In the genomic region with DNA sequence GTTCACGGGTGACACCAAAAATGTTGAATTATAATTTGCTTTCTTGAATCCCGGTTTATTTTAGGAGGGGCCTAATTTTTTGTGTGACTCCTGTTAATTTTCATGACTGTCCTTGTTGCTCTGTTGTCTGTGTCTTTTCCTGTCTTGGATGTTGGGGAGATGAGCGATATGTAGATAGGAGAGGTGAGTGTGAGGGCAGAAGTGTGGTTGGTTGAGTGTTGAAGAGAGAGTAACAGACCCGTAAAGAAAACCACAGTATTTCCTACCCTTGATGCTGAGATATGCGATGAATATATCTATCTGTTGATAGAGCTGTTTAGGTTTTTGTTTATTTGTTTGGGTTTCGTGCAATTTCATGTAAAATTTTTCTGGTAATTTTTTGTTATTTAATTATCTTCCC, we compare ENCODE assay signal across 21 cellular contexts.
A peak's percentile ranks its signal among the peaks of the same experiment; 100 is the strongest.
DNase-seq lines count a peak whose midpoint lies in the region; ATAC-seq and TF ChIP-seq lines count a peak whose summit lies in the region.
"Had no signal": no experiment of that assay in that cellular context is flagged by ENCODE, and none has a peak within 500 bp of the region (broad histone marks: within the 10 kb centered on the region; RNA-seq: fewer than 3 reads in every experiment).

No MANE protein-coding gene starts in this region.

- TF ChIP-seq CTCF in activated CD8-positive, alpha-beta T cell treated with anti-CD3 and anti-CD28 coated beads for 36 hours (IDR thresholded peaks at IDR 0.05): no peak
- TF ChIP-seq CTCF in glutamatergic neuron (IDR thresholded peaks at IDR 0.05; ENCODE audit: partially characterized antibody, unreplicated experiment) (no peak), RWPE1 (conservative IDR thresholded peaks at IDR 0.05; ENCODE audit: low read depth) (no peak)

- H3K27ac Mint-ChIP-seq in activated CD8-positive, alpha-beta T cell treated with anti-CD3 and anti-CD28 coated beads, Interleukin-2, amount 10 ng/mL, durations not matched to agents 7 days and 5 days: no peak overlapping the region
- no peak overlapping the region for H3K27ac Mint-ChIP-seq in activated CD8-positive, alpha-beta T cell treated with anti-CD3 and anti-CD28 coated beads for 36 hours
- no peak overlapping the region for H3K27ac Mint-ChIP-seq in stimulated activated naive CD8-positive, alpha-beta T cell treated with anti-CD3 and anti-CD28 coated beads, Interleukin-15, amount 100 ng/mL, for 72 hours
- H3K27ac Mint-ChIP-seq in glutamatergic neuron (ENCODE audit: unreplicated experiment): peak overlapping the region; percentile 7
- H3K27ac Mint-ChIP-seq: B cell; CD8-positive, alpha-beta T cell; HFFc6 had no signal

- H3K4me1 Mint-ChIP-seq in activated CD8-positive, alpha-beta T cell treated with anti-CD3 and anti-CD28 coated beads, Interleukin-2, amount 10 ng/mL, durations not matched to agents 7 days and 5 days (ENCODE audit: low read depth): peaks cover 6% of the 10 kb centered on the region
- H3K4me1 Mint-ChIP-seq in activated CD8-positive, alpha-beta T cell treated with anti-CD3 and anti-CD28 coated beads for 36 hours (ENCODE audit: low read depth): no peaks in the 10 kb centered on the region
- no peaks in the 10 kb centered on the region for H3K4me1 Mint-ChIP-seq in stimulated activated naive CD8-positive, alpha-beta T cell treated with anti-CD3 and anti-CD28 coated beads, Interleukin-15, amount 100 ng/mL, for 72 hours
- peaks cover 15% of the 10 kb centered on the region for H3K4me1 Mint-ChIP-seq in glutamatergic neuron (ENCODE audit: low read depth, unreplicated experiment)
- H3K4me1 Mint-ChIP-seq: B cell; CD4-positive, CD25-positive, alpha-beta regulatory T cell had no signal

- no peak overlapping the region for H3K4me3 Mint-ChIP-seq in activated CD8-positive, alpha-beta T cell treated with anti-CD3 and anti-CD28 coated beads, Interleukin-2, amount 10 ng/mL, durations not matched to agents 7 days and 5 days
- H3K4me3 Mint-ChIP-seq in activated CD8-positive, alpha-beta T cell treated with anti-CD3 and anti-CD28 coated beads for 36 hours: no peak overlapping the region
- no peak overlapping the region for H3K4me3 Mint-ChIP-seq in stimulated activated naive CD8-positive, alpha-beta T cell treated with anti-CD3 and anti-CD28 coated beads, Interleukin-15, amount 100 ng/mL, for 72 hours
- H3K4me3 Mint-ChIP-seq in glutamatergic neuron (ENCODE audit: unreplicated experiment): no peak overlapping the region
- H3K4me3 Mint-ChIP-seq: B cell; CD4-positive, CD25-positive, alpha-beta regulatory T cell; CD8-positive, alpha-beta T cell; HFFc6 had no signal

- H3K36me3 Mint-ChIP-seq in activated CD8-positive, alpha-beta T cell treated with anti-CD3 and anti-CD28 coated beads, Interleukin-2, amount 10 ng/mL, durations not matched to agents 7 days and 5 days (ENCODE audit: low read depth): no peaks in the 10 kb centered on the region
- no peaks in the 10 kb centered on the region for H3K36me3 Mint-ChIP-seq in activated CD8-positive, alpha-beta T cell treated with anti-CD3 and anti-CD28 coated beads for 36 hours (ENCODE audit: low read depth)
- H3K36me3 Mint-ChIP-seq in glutamatergic neuron (ENCODE audit: unreplicated experiment): peaks cover 4% of the 10 kb centered on the region
- H3K36me3 Mint-ChIP-seq: CD4-positive, CD25-positive, alpha-beta regulatory T cell; CD8-positive, alpha-beta T cell had no signal

- H3K27ac ChIP-seq in RWPE1: no peak overlapping the region
- H3K27ac ChIP-seq: 22Rv1, BLaER1, C4-2B had no signal

- intact Hi-C loops in activated CD8-positive, alpha-beta T cell treated with anti-CD3 and anti-CD28 coated beads for 36 hours (cut with micrococcal nuclease): no loop called here
- intact Hi-C loops in sciatic nerve (cut with DNase I): no loop called here

- peak; percentile 24 for DNase-seq in activated CD8-positive, alpha-beta T cell treated with anti-CD3 and anti-CD28 coated beads, Interleukin-2, amount 10 ng/mL, durations not matched to agents 7 days and 5 days
- no peak for DNase-seq in activated CD8-positive, alpha-beta T cell treated with anti-CD3 and anti-CD28 coated beads for 36 hours
- no peak for DNase-seq in stimulated activated naive CD8-positive, alpha-beta T cell treated with anti-CD3 and anti-CD28 coated beads, Interleukin-15, amount 100 ng/mL, for 72 hours
- no peak for DNase-seq in stimulated activated naive CD8-positive, alpha-beta T cell treated with anti-CD3 and anti-CD28 coated beads, Interleukin-15, Interleukin-2, amounts not matched to agents 100 U/mL and 50 U/mL, for 24 hours
- DNase-seq in glutamatergic neuron: no peak
- no peak for DNase-seq in RWPE1 (ENCODE audit: low spot score)
- DNase-seq in sciatic nerve (ENCODE audit: low spot score): no peak
- DNase-seq: CD4-positive, CD25-positive, alpha-beta regulatory T cell; CD8-positive, alpha-beta T cell; DMS 273 treated with DMSO at 0.1 percent for 48 hours; DMS79; EL; GDM1; GOT3; HFFc6 had no signal

- POLR2A ChIA-PET in activated CD8-positive, alpha-beta T cell treated with anti-CD3 and anti-CD28 coated beads, Interleukin-2, amount 10 ng/mL, durations not matched to agents 7 days and 5 days (lab: Charles Lee): no interaction called here
- POLR2A ChIA-PET in activated CD8-positive, alpha-beta T cell treated with anti-CD3 and anti-CD28 coated beads for 36 hours (lab: Charles Lee): no interaction called here
- POLR2A ChIA-PET in RWPE1 (lab: Yijun Ruan, JAX; ENCODE audit: low non-redundant PET): no interaction called here

- CTCF ChIA-PET in activated CD8-positive, alpha-beta T cell treated with anti-CD3 and anti-CD28 coated beads, Interleukin-2, amount 10 ng/mL, durations not matched to agents 7 days and 5 days (lab: Charles Lee): no interaction called here
- CTCF ChIA-PET in activated CD8-positive, alpha-beta T cell treated with anti-CD3 and anti-CD28 coated beads for 36 hours (lab: Charles Lee): interaction anchor here (0.7 kb wide), 1 partner anchor 1577 kb away, joined by 5 read pairs; no protein-coding TSS in a partner anchor
- CTCF ChIA-PET in RWPE1 (lab: Yijun Ruan, JAX): interaction anchor here (0.6 to 0.8 kb wide), 2 partner anchors 336 to 555 kb away, joined by 3 to 4 read pairs; a partner anchor contains a TSS

- no peaks in the 10 kb centered on the region for H3K27me3 Mint-ChIP-seq in activated CD8-positive, alpha-beta T cell treated with anti-CD3 and anti-CD28 coated beads, Interleukin-2, amount 10 ng/mL, durations not matched to agents 7 days and 5 days (ENCODE audit: low read depth)
- no peaks in the 10 kb centered on the region for H3K27me3 Mint-ChIP-seq in activated CD8-positive, alpha-beta T cell treated with anti-CD3 and anti-CD28 coated beads for 36 hours
- H3K27me3 Mint-ChIP-seq in stimulated activated naive CD8-positive, alpha-beta T cell treated with anti-CD3 and anti-CD28 coated beads, Interleukin-15, amount 100 ng/mL, for 72 hours: no peaks in the 10 kb centered on the region
- H3K27me3 Mint-ChIP-seq in glutamatergic neuron (ENCODE audit: unreplicated experiment): no peaks in the 10 kb centered on the region

- peak; percentile 36 for ATAC-seq in activated CD8-positive, alpha-beta T cell treated with anti-CD3 and anti-CD28 coated beads, Interleukin-2, amount 10 ng/mL, durations not matched to agents 7 days and 5 days
- ATAC-seq in activated CD8-positive, alpha-beta T cell treated with anti-CD3 and anti-CD28 coated beads for 36 hours: no peak
- ATAC-seq in stimulated activated naive CD8-positive, alpha-beta T cell treated with anti-CD3 and anti-CD28 coated beads, Interleukin-15, amount 100 ng/mL, for 72 hours: peak; percentile 48
- ATAC-seq in stimulated activated naive CD8-positive, alpha-beta T cell treated with anti-CD3 and anti-CD28 coated beads, Interleukin-15, Interleukin-2, amounts not matched to agents 100 U/mL and 50 U/mL, for 24 hours: no peak
- ATAC-seq in GM19467 (IDR thresholded peaks at IDR 0.05; ENCODE audit: unreplicated experiment): no peak
- ATAC-seq in sciatic nerve: no peak
- ATAC-seq: CD8-positive, alpha-beta T cell; GM12878 had no signal

- H3K9me3 Mint-ChIP-seq in activated CD8-positive, alpha-beta T cell treated with anti-CD3 and anti-CD28 coated beads, Interleukin-2, amount 10 ng/mL, durations not matched to agents 7 days and 5 days (ENCODE audit: insufficient read depth): no peaks in the 10 kb centered on the region
- no peaks in the 10 kb centered on the region for H3K9me3 Mint-ChIP-seq in activated CD8-positive, alpha-beta T cell treated with anti-CD3 and anti-CD28 coated beads for 36 hours
- no peaks in the 10 kb centered on the region for H3K9me3 Mint-ChIP-seq in stimulated activated naive CD8-positive, alpha-beta T cell treated with anti-CD3 and anti-CD28 coated beads, Interleukin-15, amount 100 ng/mL, for 72 hours
- peaks cover 1% of the 10 kb centered on the region for H3K9me3 Mint-ChIP-seq in glutamatergic neuron (ENCODE audit: unreplicated experiment)
- H3K9me3 Mint-ChIP-seq: CD4-positive, CD25-positive, alpha-beta regulatory T cell; CD8-positive, alpha-beta T cell; HFFc6 had no signal

Comparison
In these comparisons a context has a peak if more than half of its experiments do, and no peak if none do; other contexts are left out.
1. ATAC-seq: peak in activated CD8-positive, alpha-beta T cell treated with anti-CD3 and anti-CD28 coated beads, Interleukin-2, amount 10 ng/mL, durations not matched to agents 7 days and 5 days (single experiment) and stimulated activated naive CD8-positive, alpha-beta T cell treated with anti-CD3 and anti-CD28 coated beads, Interleukin-15, amount 100 ng/mL, for 72 hours (single experiment); none in activated CD8-positive, alpha-beta T cell treated with anti-CD3 and anti-CD28 coated beads for 36 hours (single experiment), stimulated activated naive CD8-positive, alpha-beta T cell treated with anti-CD3 and anti-CD28 coated beads, Interleukin-15, Interleukin-2, amounts not matched to agents 100 U/mL and 50 U/mL, for 24 hours (single experiment), GM19467 (single experiment) and sciatic nerve (single experiment).